ENCODE assay signal across 1 cellular context in genomic region chr5:176133289-176133870, GRCh38.
TF ChIP-seq lines count a peak whose summit lies in the region.

No MANE protein-coding gene starts in this region.

TF ChIP-seq in SK-N-SH treated with all-trans-retinoic acid at 6 μM for 48 hours, 23 proteins besides CTCF, POLR2A, EP300 and RAD21 (continued from another document):
- TF ChIP-seq PATZ1 (CRISPR knock-in tag; IDR thresholded peaks at IDR 0.05; ENCODE audit: borderline replicate concordance) = no peak
- no peak for TF ChIP-seq OSR1 (CRISPR knock-in tag; IDR thresholded peaks at IDR 0.05)
- no peak for TF ChIP-seq ZNF565 (CRISPR knock-in tag; conservative IDR thresholded peaks at IDR 0.05; ENCODE audit: low read depth)
- no peak for TF ChIP-seq GLIS3 (CRISPR knock-in tag; IDR thresholded peaks at IDR 0.05)
- no peak for TF ChIP-seq SNAI2 (CRISPR knock-in tag; IDR thresholded peaks at IDR 0.05)
- TF ChIP-seq, protein P1, sequence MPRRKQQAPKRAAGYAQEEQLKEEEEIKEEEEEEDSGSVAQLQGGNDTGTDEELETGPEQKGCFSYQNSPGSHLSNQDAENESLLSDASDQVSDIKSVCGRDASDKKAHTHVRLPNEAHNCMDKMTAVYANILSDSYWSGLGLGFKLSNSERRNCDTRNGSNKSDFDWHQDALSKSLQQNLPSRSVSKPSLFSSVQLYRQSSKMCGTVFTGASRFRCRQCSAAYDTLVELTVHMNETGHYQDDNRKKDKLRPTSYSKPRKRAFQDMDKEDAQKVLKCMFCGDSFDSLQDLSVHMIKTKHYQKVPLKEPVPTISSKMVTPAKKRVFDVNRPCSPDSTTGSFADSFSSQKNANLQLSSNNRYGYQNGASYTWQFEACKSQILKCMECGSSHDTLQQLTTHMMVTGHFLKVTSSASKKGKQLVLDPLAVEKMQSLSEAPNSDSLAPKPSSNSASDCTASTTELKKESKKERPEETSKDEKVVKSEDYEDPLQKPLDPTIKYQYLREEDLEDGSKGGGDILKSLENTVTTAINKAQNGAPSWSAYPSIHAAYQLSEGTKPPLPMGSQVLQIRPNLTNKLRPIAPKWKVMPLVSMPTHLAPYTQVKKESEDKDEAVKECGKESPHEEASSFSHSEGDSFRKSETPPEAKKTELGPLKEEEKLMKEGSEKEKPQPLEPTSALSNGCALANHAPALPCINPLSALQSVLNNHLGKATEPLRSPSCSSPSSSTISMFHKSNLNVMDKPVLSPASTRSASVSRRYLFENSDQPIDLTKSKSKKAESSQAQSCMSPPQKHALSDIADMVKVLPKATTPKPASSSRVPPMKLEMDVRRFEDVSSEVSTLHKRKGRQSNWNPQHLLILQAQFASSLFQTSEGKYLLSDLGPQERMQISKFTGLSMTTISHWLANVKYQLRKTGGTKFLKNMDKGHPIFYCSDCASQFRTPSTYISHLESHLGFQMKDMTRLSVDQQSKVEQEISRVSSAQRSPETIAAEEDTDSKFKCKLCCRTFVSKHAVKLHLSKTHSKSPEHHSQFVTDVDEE (CRISPR knock-in tag; IDR thresholded peaks at IDR 0.05) = no peak
- no peak for TF ChIP-seq ZNF70 (CRISPR knock-in tag; IDR thresholded peaks at IDR 0.05)
- no peak for TF ChIP-seq CREB5 (CRISPR knock-in tag; IDR thresholded peaks at IDR 0.05; ENCODE audit: low read depth)
- no peak for TF ChIP-seq ZC3H10 (CRISPR knock-in tag; IDR thresholded peaks at IDR 0.05)
- TF ChIP-seq TCF4 (CRISPR knock-in tag; IDR thresholded peaks at IDR 0.05; ENCODE audit: borderline replicate concordance) = no peak
TF ChIP-seq in SK-N-SH treated with all-trans-retinoic acid at 6 μM for 48 hours: peak in this region for 0.
